In the genomic region with DNA sequence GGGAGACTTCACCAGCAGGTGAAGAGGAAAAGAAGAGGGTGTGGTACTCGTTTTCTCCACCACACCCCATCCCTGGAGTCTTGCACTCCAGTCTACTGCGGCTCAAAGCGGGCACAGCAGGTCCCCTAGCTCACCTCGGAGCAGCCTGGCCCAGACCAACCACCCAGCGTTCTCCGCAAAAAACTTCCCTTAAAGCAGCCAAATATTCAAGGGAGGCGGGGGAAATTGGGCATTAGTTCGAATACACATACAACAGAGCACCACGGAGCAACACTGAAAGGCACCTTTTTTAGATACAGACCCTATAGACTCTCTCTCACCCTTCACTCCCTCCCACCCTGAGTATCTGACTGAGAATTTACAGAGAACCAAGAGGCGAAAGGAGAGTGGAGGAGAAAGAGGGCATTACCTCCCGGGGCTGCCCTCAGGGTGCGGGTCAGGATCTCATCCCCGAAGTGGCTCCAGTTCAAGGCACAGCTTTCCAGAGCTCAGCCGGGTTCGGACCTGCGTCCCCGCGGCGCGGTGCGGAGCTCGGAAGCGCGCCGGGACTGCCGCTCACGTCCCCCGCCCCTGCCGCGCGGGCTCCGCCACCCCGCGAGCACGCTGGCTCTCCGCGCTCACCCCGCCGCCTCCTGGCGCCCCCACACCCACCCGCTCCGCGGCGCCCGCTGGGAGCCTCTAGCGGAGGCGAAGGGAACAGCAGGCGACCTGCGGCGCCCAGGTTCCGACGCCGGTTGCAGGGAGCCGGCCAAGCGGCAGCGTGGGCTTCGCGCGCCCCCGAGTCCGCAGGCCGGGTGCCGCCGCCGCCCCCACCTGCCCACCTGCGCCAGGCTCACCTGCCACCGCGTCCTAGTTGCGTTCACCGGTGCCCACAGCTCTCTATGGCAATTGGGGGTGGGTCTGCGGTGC, we compare ENCODE assay signal across 9 cellular contexts. TPM values are rescaled to one million over a fixed set of nuclear protein-coding genes. Genes with fewer than 3 reads are reported as not detected.
DNase-seq lines count a peak whose midpoint lies in the region; ATAC-seq, FAIRE-seq and TF ChIP-seq lines count a peak whose summit lies in the region.
"Had no signal": no experiment of that assay in that cellular context is flagged by ENCODE, and none has a peak within 500 bp of the region (broad histone marks: within the 10 kb centered on the region; RNA-seq: fewer than 3 reads in every experiment).

No MANE protein-coding gene starts in this region.

- H3K4me3 Mint-ChIP-seq in T-helper 17 cell (peak overlapping the region; percentile 79), endothelial cell (ENCODE audit: unreplicated experiment) (peak overlapping the region; percentile 94)

- H3K4me3 ChIP-seq in mononuclear cell (ENCODE audit: low read length), result peak overlapping the region; percentile 23
- H3K4me3 ChIP-seq in stomach, result peak overlapping the region; percentile 46 to 69 (median 59)

- H3K27ac ChIP-seq in stomach, result peak overlapping the region in 3 of 5 donors; percentile 26 to 64 (median 50)
- H3K27ac ChIP-seq: VCaP had no signal

- H3K36me3 ChIP-seq in stomach, result no peaks in the 10 kb centered on the region

- no peaks in the 10 kb centered on the region for H3K9me3 Mint-ChIP-seq in endothelial cell (ENCODE audit: unreplicated experiment)

- H3K27ac Mint-ChIP-seq in T-helper 17 cell (no peak overlapping the region), endothelial cell (ENCODE audit: unreplicated experiment) (no peak overlapping the region)

- H3K27me3 ChIP-seq in mononuclear cell (ENCODE audit: insufficient read depth, low read length), result peaks cover 68% of the 10 kb centered on the region
- H3K27me3 ChIP-seq in stomach, result peaks cover 5 to 62% (median 38%) of the 10 kb centered on the region in 3 donors

- FAIRE-seq in RCC 7860 (lab: Jason Lieb, UNC), result no peak

- TF ChIP-seq POLR2A in stomach (IDR thresholded peaks at IDR 0.05), result no peak

- no peaks in the 10 kb centered on the region for H3K9me3 ChIP-seq in T-helper 17 cell (ENCODE audit: control insufficient read depth, low read length, poor library complexity, severe bottlenecking)
- H3K9me3 ChIP-seq in mononuclear cell (ENCODE audit: low read depth, low read length), result no peaks in the 10 kb centered on the region
- H3K9me3 ChIP-seq in stomach, result no peaks in the 10 kb centered on the region

- H3K27me3 Mint-ChIP-seq in T-helper 17 cell, result peaks cover 56% of the 10 kb centered on the region
- H3K27me3 Mint-ChIP-seq in endothelial cell (ENCODE audit: unreplicated experiment), result peaks cover 23% of the 10 kb centered on the region

- 1 to 7% (median 1%) methylated on average over 26 to 71 of the region's 71 CpGs for WGBS in stomach, 5 donors

- peaks cover 11% of the 10 kb centered on the region for H3K4me1 ChIP-seq in mononuclear cell (ENCODE audit: insufficient read depth, low read length)
- H3K4me1 ChIP-seq in stomach, result peaks cover 16 to 42% (median 36%) of the 10 kb centered on the region in 4 donors

- TF ChIP-seq CTCF in endothelial cell (IDR thresholded peaks at IDR 0.05; ENCODE audit: unreplicated experiment) (peak; percentile 98), stomach (IDR thresholded peaks at IDR 0.05) (peak in 4 of 7 experiments; percentile 67 to 88 (median 80))

- peak; percentile 65 for DNase-seq in ELF-1 (ENCODE audit: low read depth, low spot score)
- peak in 67 of 76 experiments; percentile 18 to 83 (median 60) for DNase-seq in HUDEP-2 (lab: John Stamatoyannopoulos, UW; ENCODE audit: unreplicated experiment in 76 of 76)
- DNase-seq in T-helper 17 cell, result peak in 1 of 3 donors; percentile 9
- DNase-seq in endothelial cell (ENCODE audit: low spot score), result peak; percentile 86
- peak; percentile 67 for DNase-seq in stomach
- no peak for DNase-seq in RCC 7860 (ENCODE audit: low spot score)

- TF ChIP-seq EP300 in stomach (IDR thresholded peaks at IDR 0.05), result no peak

- H3K4me1 Mint-ChIP-seq in T-helper 17 cell, result peaks cover 9% of the 10 kb centered on the region
- H3K4me1 Mint-ChIP-seq in endothelial cell (ENCODE audit: unreplicated experiment), result peaks cover 14% of the 10 kb centered on the region

- intact Hi-C loops in stomach (cut with DNase I; ENCODE audit: low total_unique reads), result no loop called here

- ATAC-seq in GM21526 (IDR thresholded peaks at IDR 0.05; ENCODE audit: low FRiP score, unreplicated experiment) (peak; percentile 87), T-helper 17 cell (peak; percentile 73)

- H3K36me3 Mint-ChIP-seq in T-helper 17 cell (ENCODE audit: low read depth) (peaks cover 3% of the 10 kb centered on the region), endothelial cell (ENCODE audit: low read depth, unreplicated experiment) (no peaks in the 10 kb centered on the region)

RNA-seq across cellular contexts. Expression of a gene that starts 1.5 kb away (rescaled TPM):
- not detected for total RNA-seq in T-helper 17 cell
- 3.1 TPM for total RNA-seq in endothelial cell (ENCODE audit: unreplicated experiment)
- 0.52 TPM for total RNA-seq in mononuclear cell
- 1 to 10 TPM in 1 of 5 donors, under 1 TPM in 2, not detected in 2; 0.45 to 4.4 (median 0.72) TPM for total RNA-seq in stomach
- polyA plus RNA-seq in stomach, result under 1 TPM in 2 of 3 donors, not detected in 1; 0.25 to 0.31 TPM
